ENCODE assay signal across 8 cellular contexts in genomic region chr1:160400284-160400645, GRCh38. TPM values are rescaled to one million over a fixed set of nuclear protein-coding genes. Genes with fewer than 3 reads are reported as not detected.
DNase-seq lines count a peak whose midpoint lies in the region; ATAC-seq and TF ChIP-seq lines count a peak whose summit lies in the region.

Gene VANGL2 (plus strand): TSS chr1:160400564. CDS start chr1:160415838, 15,274 bp downstream.

- H3K27me3 Mint-ChIP-seq in CD8-positive, alpha-beta T cell (ENCODE audit: low read depth), result peaks cover 13% of the 10 kb centered on the region
- H3K27me3 Mint-ChIP-seq in IgD-negative memory B cell, result peaks cover 7% of the 10 kb centered on the region
- H3K27me3 Mint-ChIP-seq in T-helper 2 cell treated with Interferon-gamma antibody and Interleukin-4, amounts not matched to agents 5 μg/mL and 100 μg/mL, for 36 hours (ENCODE audit: low read depth), result peaks cover 54% of the 10 kb centered on the region

- peak in 6 of 7 experiments; percentile 26 to 63 (median 42) for DNase-seq in CD8-positive, alpha-beta T cell
- peak; percentile 26 for DNase-seq in T-helper 2 cell treated with Interferon-gamma antibody and Interleukin-4, amounts not matched to agents 5 μg/mL and 100 μg/mL, for 36 hours (ENCODE audit: low spot score)
- peak; percentile 26 for DNase-seq in dedifferentiated amniotic fluid mesenchymal stem cell (ENCODE audit: extremely low spot score)
- DNase-seq in left lobe of liver (ENCODE audit: low spot score), result no peak
- DNase-seq in stimulated activated CD4-positive, alpha-beta T cell treated with anti-CD3 and anti-CD28 coated beads, Interleukin-2, amount 100 ng/mL, for 4 hours (ENCODE audit: low read depth), result peak; percentile 8

- POLR2A ChIA-PET in CD8-positive, alpha-beta T cell (lab: Charles Lee), result no interaction called here

- no peaks in the 10 kb centered on the region for H3K9me3 Mint-ChIP-seq in CD8-positive, alpha-beta T cell
- H3K9me3 Mint-ChIP-seq in IgD-negative memory B cell, result no peaks in the 10 kb centered on the region
- H3K9me3 Mint-ChIP-seq in T-helper 2 cell treated with Interferon-gamma antibody and Interleukin-4, amounts not matched to agents 5 μg/mL and 100 μg/mL, for 36 hours, result no peaks in the 10 kb centered on the region

- no peak within 1 kb of the TSS for H3K27ac Mint-ChIP-seq in CD8-positive, alpha-beta T cell
- peak within 1 kb of the TSS in 1 of 3 donors; percentile 59 for H3K27ac Mint-ChIP-seq in IgD-negative memory B cell
- no peak within 1 kb of the TSS for H3K27ac Mint-ChIP-seq in T-helper 2 cell treated with Interferon-gamma antibody and Interleukin-4, amounts not matched to agents 5 μg/mL and 100 μg/mL, for 36 hours

- peak; percentile 64 for ATAC-seq in CD8-positive, alpha-beta T cell
- ATAC-seq in left lobe of liver, result peak; percentile 66
- ATAC-seq in GM21360 (IDR thresholded peaks at IDR 0.05; ENCODE audit: unreplicated experiment), result no peak
- ATAC-seq in HG02870 (IDR thresholded peaks at IDR 0.05; ENCODE audit: unreplicated experiment), result no peak

- no peak within 1 kb of the TSS for H3K27ac ChIP-seq in CD8-positive, alpha-beta T cell (ENCODE audit: low read depth, low read length)

- H3K27me3 ChIP-seq in CD8-positive, alpha-beta T cell (ENCODE audit: insufficient read depth, low read length), result no peaks in the 10 kb centered on the region

- no peaks in the 10 kb centered on the region for H3K36me3 Mint-ChIP-seq in CD8-positive, alpha-beta T cell
- H3K36me3 Mint-ChIP-seq in IgD-negative memory B cell, result peaks cover 3% of the 10 kb centered on the region
- no peaks in the 10 kb centered on the region for H3K36me3 Mint-ChIP-seq in T-helper 2 cell treated with Interferon-gamma antibody and Interleukin-4, amounts not matched to agents 5 μg/mL and 100 μg/mL, for 36 hours (ENCODE audit: low read depth)

- peaks cover 13% of the 10 kb centered on the region for H3K4me1 ChIP-seq in CD8-positive, alpha-beta T cell (ENCODE audit: insufficient read depth, low read length)

- peak within 1 kb of the TSS; percentile 83 for H3K4me3 Mint-ChIP-seq in CD8-positive, alpha-beta T cell
- H3K4me3 Mint-ChIP-seq in IgD-negative memory B cell, result peak within 1 kb of the TSS; percentile 35 to 84 (median 60)
- H3K4me3 Mint-ChIP-seq in T-helper 2 cell treated with Interferon-gamma antibody and Interleukin-4, amounts not matched to agents 5 μg/mL and 100 μg/mL, for 36 hours, result peak within 1 kb of the TSS; percentile 8

- CTCF ChIA-PET in CD8-positive, alpha-beta T cell (lab: Charles Lee), result no interaction called here

- no peaks in the 10 kb centered on the region for H3K36me3 ChIP-seq in CD8-positive, alpha-beta T cell (ENCODE audit: insufficient read depth, low read length)

- H3K4me3 ChIP-seq in CD8-positive, alpha-beta T cell (ENCODE audit: low read depth, low read length), result peak within 1 kb of the TSS; percentile 54

- H3K9me3 ChIP-seq in CD8-positive, alpha-beta T cell (ENCODE audit: low read length), result no peaks in the 10 kb centered on the region

- TF ChIP-seq CTCF in CD8-positive, alpha-beta T cell (IDR thresholded peaks at IDR 0.05), result no peak

- peaks cover 10% of the 10 kb centered on the region for H3K4me1 Mint-ChIP-seq in CD8-positive, alpha-beta T cell (ENCODE audit: low read depth)
- peaks cover 0 to 7% (median 2%) of the 10 kb centered on the region in 3 donors for H3K4me1 Mint-ChIP-seq in IgD-negative memory B cell
- H3K4me1 Mint-ChIP-seq in T-helper 2 cell treated with Interferon-gamma antibody and Interleukin-4, amounts not matched to agents 5 μg/mL and 100 μg/mL, for 36 hours (ENCODE audit: low read depth), result no peaks in the 10 kb centered on the region

- intact Hi-C loops in CD8-positive, alpha-beta T cell (cut with DNase I, micrococcal nuclease), result no loop called here

RNA-seq across cellular contexts. Expression of gene VANGL2, which starts in this region (rescaled TPM):
- total RNA-seq in CD8-positive, alpha-beta T cell, result not detected
- polyA plus RNA-seq in IgD-negative memory B cell, result not detected
- total RNA-seq in left lobe of liver, result 0.20 TPM

Comparison
In these comparisons a context has a peak if more than half of its experiments do, and no peak if none do; other contexts are left out.
1. Peak in DNase-seq, ATAC-seq and H3K4me3 ChIP-seq in CD8-positive, alpha-beta T cell; RNA of the gene not detected or under 1 TPM.
2. Peak in ATAC-seq in left lobe of liver; RNA of the gene not detected or under 1 TPM.
3. H3K4me3 Mint-ChIP-seq: peak in every context shown above with its lines; median percentile 83 in CD8-positive, alpha-beta T cell; 60 in IgD-negative memory B cell; 8 in T-helper 2 cell treated with Interferon-gamma antibody and Interleukin-4, amounts not matched to agents 5 μg/mL and 100 μg/mL, for 36 hours.